Comparison of ENCODE assay signal across 8 cellular contexts in the genomic region with DNA sequence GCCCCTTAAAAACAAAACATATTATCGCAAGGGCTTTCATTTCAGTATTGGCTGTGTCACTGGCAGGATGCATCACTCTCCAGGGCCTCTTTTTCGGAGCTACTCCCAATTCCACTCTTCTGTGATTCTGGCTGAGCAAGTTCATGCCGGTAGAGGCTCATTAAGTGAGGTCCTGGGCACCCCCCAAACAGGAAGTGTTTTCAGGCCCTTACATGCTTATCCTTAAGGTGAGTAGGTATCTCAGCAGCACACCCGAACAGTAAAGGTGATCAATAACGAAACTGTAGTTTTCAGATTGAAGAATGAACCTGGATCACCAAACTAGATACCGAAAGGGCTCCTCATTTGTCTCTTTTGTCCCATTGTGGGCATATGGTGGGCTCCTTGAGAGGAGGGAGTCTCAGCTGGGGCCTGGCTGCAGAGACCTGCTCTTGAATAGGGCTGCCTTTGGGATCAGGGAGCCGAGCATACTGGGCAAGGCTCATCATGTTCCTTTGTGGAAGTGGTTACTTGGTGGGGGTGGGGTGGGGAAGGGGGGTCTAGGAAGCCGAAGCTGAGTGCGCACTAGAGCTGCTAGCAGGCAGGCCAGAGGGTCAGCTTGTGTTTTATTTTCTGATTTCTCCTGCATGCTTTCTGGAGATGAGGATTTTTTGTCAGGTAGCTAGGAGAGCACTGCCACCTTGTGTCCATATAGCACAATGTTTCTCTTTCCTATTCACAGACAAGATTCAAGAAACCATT.
DNase-seq lines count a peak whose midpoint lies in the region; ATAC-seq, FAIRE-seq and TF ChIP-seq lines count a peak whose summit lies in the region.

No MANE protein-coding gene starts in this region.

- peaks cover 8% of the 10 kb centered on the region for H3K4me1 ChIP-seq in CD4-positive, CD25-positive, alpha-beta regulatory T cell (ENCODE audit: control insufficient read depth, insufficient read depth, low read length, poor library complexity, severe bottlenecking)
- peaks cover 3% of the 10 kb centered on the region for H3K4me1 ChIP-seq in RWPE2 (ENCODE audit: insufficient read depth, poor library complexity, severe bottlenecking)
- peaks cover 34% of the 10 kb centered on the region for H3K4me1 ChIP-seq in GM12878 (ENCODE audit: control insufficient read depth, insufficient read depth, low read length)
- peaks cover 0 to 9% (median 5%) of the 10 kb centered on the region in 4 donors for H3K4me1 ChIP-seq in sigmoid colon

- H3K9ac ChIP-seq in GM12878 (ENCODE audit: control insufficient read depth, insufficient read depth, low read length): peak overlapping the region; percentile 51; the same call in 1 of the 2 replicates

- BruUV-seq in GM12878 (replicated peaks; lab: Mats Ljungman, UMichigan): no TSS peak

- H3K9me3 Mint-ChIP-seq in CD4-positive, CD25-positive, alpha-beta regulatory T cell: peaks cover 0 to 2% (median 0%) of the 10 kb centered on the region in 7 donors

- no peaks in the 10 kb centered on the region for H3K27me3 Mint-ChIP-seq in CD4-positive, CD25-positive, alpha-beta regulatory T cell

- no peak for TF ChIP-seq EP300 in GM12878 (IDR thresholded peaks at IDR 0.05; ENCODE audit: borderline replicate concordance in 1 of 2, control insufficient read depth in 1 of 2, low read depth in 2 of 2, low read length in 2 of 2)
- TF ChIP-seq EP300 in sigmoid colon (IDR thresholded peaks at IDR 0.05): no peak

- POLR2A ChIA-PET in GM12878 (lab: Charles Lee): interaction anchor here (1.1 to 2.9 kb wide), 7 partner anchors 24 to 78 kb away, joined by 3 to 30 read pairs (median 5); a partner anchor contains a TSS

- peak; percentile 71 for ATAC-seq in CD4-positive, CD25-positive, alpha-beta regulatory T cell (ENCODE audit: low read depth in 2 of 2)
- ATAC-seq in GM19035 (IDR thresholded peaks at IDR 0.05; ENCODE audit: unreplicated experiment) (peak; percentile 56), RWPE2 (ENCODE audit: low read depth) (peak; percentile 70), GM12878 (peak; percentile 79), GM21528 (IDR thresholded peaks at IDR 0.05; ENCODE audit: low FRiP score, unreplicated experiment) (no peak)

- no peak for TF ChIP-seq POLR2A in GM12878 (IDR thresholded peaks at IDR 0.05; ENCODE audit: low read depth, low read length)
- TF ChIP-seq POLR2A in sigmoid colon (IDR thresholded peaks at IDR 0.05): no peak

- H3K27ac Mint-ChIP-seq in CD4-positive, CD25-positive, alpha-beta regulatory T cell: peak overlapping the region; percentile 39 to 84 (median 77)

- SMC1A ChIA-PET in GM12878 (lab: Charles Lee; ENCODE audit: uncharacterized antibody, unreplicated experiment): interaction anchor here (0.8 to 11.1 kb wide), 25 partner anchors 10 to 451 kb away, joined by 3 to 229 read pairs (median 5); a partner anchor contains a TSS

- TF ChIP-seq RAD21 in GM12878 (IDR thresholded peaks at IDR 0.05; ENCODE audit: insufficient read depth, low read depth, low read length): peak; percentile 93

- DNase-seq in CD4-positive, CD25-positive, alpha-beta regulatory T cell: peak; percentile 21 to 77 (median 70)
- DNase-seq in MG63 (peak; percentile 9), RWPE2 (ENCODE audit: low spot score) (no peak), GM12878 (ENCODE audit: low read depth, low spot score) (peak; percentile 61), hepatic stellate cell (ENCODE audit: low spot score) (peak; percentile 72), sigmoid colon (no peak)

- no peaks in the 10 kb centered on the region for H3K27me3 ChIP-seq in CD4-positive, CD25-positive, alpha-beta regulatory T cell (ENCODE audit: control insufficient read depth, insufficient read depth, low read length)
- no peaks in the 10 kb centered on the region for H3K27me3 ChIP-seq in MG63
- no peaks in the 10 kb centered on the region for H3K27me3 ChIP-seq in RWPE2 (ENCODE audit: insufficient read depth, poor library complexity, severe bottlenecking)
- H3K27me3 ChIP-seq in GM12878 (replicated peaks in 1 of 2; ENCODE audit: control insufficient read depth in 2 of 2, insufficient read depth in 2 of 2, low read length in 1 of 2): no peaks in the 10 kb centered on the region
- no peaks in the 10 kb centered on the region for H3K27me3 ChIP-seq in sigmoid colon

- H4K20me1 ChIP-seq in GM12878 (ENCODE audit: control insufficient read depth, insufficient read depth): no peaks in the 10 kb centered on the region

- H2AFZ ChIP-seq in GM12878 (ENCODE audit: control insufficient read depth, low read depth, low read length): peak overlapping the region; percentile 4

- RAD21 ChIA-PET in GM12878 (lab: Charles Lee; ENCODE audit: unreplicated experiment): interaction anchor here (0.6 to 6.1 kb wide), 16 partner anchors 8 to 261 kb away, joined by 3 to 345 read pairs (median 9); a partner anchor contains a TSS

- H3K36me3 Mint-ChIP-seq in CD4-positive, CD25-positive, alpha-beta regulatory T cell: peaks cover 17% of the 10 kb centered on the region

- no peak overlapping the region for H3K4me3 Mint-ChIP-seq in CD4-positive, CD25-positive, alpha-beta regulatory T cell

- TF ChIP-seq CTCF in RWPE2 (IDR thresholded peaks at IDR 0.05; ENCODE audit: poor library complexity, severe bottlenecking): peak; percentile 92
- TF ChIP-seq CTCF in GM12878 (IDR thresholded peaks at IDR 0.05 in 2 of 3, conservative IDR thresholded peaks at IDR 0.05 in 1 of 3; ENCODE audit: control insufficient read depth in 2 of 3, extremely low read depth in 1 of 3, insufficient read depth in 1 of 3, low read depth in 3 of 3, low read length in 3 of 3): peak; percentile 67 to 82 (median 80)
- TF ChIP-seq CTCF in sigmoid colon (IDR thresholded peaks at IDR 0.05): peak; percentile 25 to 84 (median 74)

- H3K9me3 ChIP-seq in CD4-positive, CD25-positive, alpha-beta regulatory T cell (ENCODE audit: control insufficient read depth in 2 of 2, low read length in 2 of 2): no peaks in the 10 kb centered on the region
- no peaks in the 10 kb centered on the region for H3K9me3 ChIP-seq in MG63
- H3K9me3 ChIP-seq in RWPE2 (ENCODE audit: severe bottlenecking): no peaks in the 10 kb centered on the region
- H3K9me3 ChIP-seq in GM12878 (replicated peaks; ENCODE audit: control insufficient read depth, insufficient read depth, low read length): no peaks in the 10 kb centered on the region
- H3K9me3 ChIP-seq in sigmoid colon: no peaks in the 10 kb centered on the region

- peak overlapping the region; percentile 77 for H3K4me2 ChIP-seq in GM12878 (ENCODE audit: control insufficient read depth, insufficient read depth)

- no peak overlapping the region for H3K4me3 ChIP-seq in CD4-positive, CD25-positive, alpha-beta regulatory T cell (ENCODE audit: low read depth, low read length)
- H3K4me3 ChIP-seq in MG63: no peak overlapping the region
- H3K4me3 ChIP-seq in RWPE2 (ENCODE audit: severe bottlenecking): no peak overlapping the region
- peak overlapping the region; percentile 8; the same call in 1 of the 2 replicates for H3K4me3 ChIP-seq in GM12878
- no peak overlapping the region for H3K4me3 ChIP-seq in sigmoid colon

- CTCF ChIA-PET in GM12878 (lab: Yijun Ruan, JAX): interaction anchor here (0.6 to 6.7 kb wide), 31 partner anchors 10 to 1760 kb away, joined by 3 to 386 read pairs (median 5); a partner anchor contains a TSS

- H3K4me1 Mint-ChIP-seq in CD4-positive, CD25-positive, alpha-beta regulatory T cell: peaks cover 0 to 8% (median 7%) of the 10 kb centered on the region in 4 donors

- H3K79me2 ChIP-seq in GM12878 (ENCODE audit: control insufficient read depth, insufficient read depth, low read length): no peaks in the 10 kb centered on the region

- WGBS in GM12878 (ENCODE audit: insufficient coverage, insufficient replicate concordance, low lambda C conversion rate, missing lambda C conversion rate): 11% methylated on average over 9 of the region's 9 CpGs
- 33 to 58% methylated on average over 9 of the region's 9 CpGs for WGBS in sigmoid colon, 2 donors

- peak overlapping the region; percentile 38 for H3K27ac ChIP-seq in CD4-positive, CD25-positive, alpha-beta regulatory T cell (ENCODE audit: insufficient read depth, low read length, poor library complexity, severe bottlenecking)
- peak overlapping the region; percentile 61 for H3K27ac ChIP-seq in RWPE2 (ENCODE audit: poor library complexity, severe bottlenecking)
- peak overlapping the region; percentile 16 for H3K27ac ChIP-seq in GM12878 (ENCODE audit: control insufficient read depth, insufficient read depth)
- H3K27ac ChIP-seq in sigmoid colon: peak overlapping the region; percentile 59 to 74 (median 60)

- intact Hi-C loops in GM12878 (cut with micrococcal nuclease; ENCODE audit: unreplicated experiment) (loop anchor here (1.0 to 2.0 kb wide), 2 partner anchors 19 to 66 kb away; no protein-coding TSS in a partner anchor), sigmoid colon (cut with DNase I) (loop anchor here (1.0 kb wide), 1 partner anchor 66 kb away; no protein-coding TSS in a partner anchor)

- peak; percentile 75 for FAIRE-seq in GM12878 (lab: Jason Lieb, UNC)

- in situ Hi-C loops in GM12878 (cut with MboI): no loop called here

- H3K36me3 ChIP-seq in CD4-positive, CD25-positive, alpha-beta regulatory T cell (ENCODE audit: control insufficient read depth, insufficient read depth, low read length): peaks cover 49% of the 10 kb centered on the region
- H3K36me3 ChIP-seq in MG63: peaks cover 5% of the 10 kb centered on the region
- H3K36me3 ChIP-seq in RWPE2 (ENCODE audit: low read depth): peaks cover 21% of the 10 kb centered on the region
- peaks cover 4 to 12% of the 10 kb centered on the region in 2 experiments; a peak in 3 of 4 replicates for H3K36me3 ChIP-seq in GM12878 (ENCODE audit: control insufficient read depth in 2 of 2, insufficient read depth in 2 of 2, low read length in 1 of 2)
- H3K36me3 ChIP-seq in sigmoid colon: peaks cover 2 to 78% (median 33%) of the 10 kb centered on the region in 4 donors

TF ChIP-seq in GM12878, 131 proteins besides CTCF, POLR2A, EP300 and RAD21 (continues in another document):
- peak; percentile 9; the same call in 1 of the 2 replicates for TF ChIP-seq IRF4 (IDR thresholded peaks at IDR 0.05; ENCODE audit: low read depth, low read length)

Comparison
In these comparisons a context has a peak if more than half of its experiments do, and no peak if none do; other contexts are left out.
1. DNase-seq: peak in CD4-positive, CD25-positive, alpha-beta regulatory T cell (3 of 3), MG63 (single experiment), GM12878 (single experiment) and hepatic stellate cell (single experiment); none in RWPE2 (single experiment) and sigmoid colon (single experiment).
2. Peak in every context shown above with its lines, with median percentiles within 50 percentile points of each other: H3K27ac ChIP-seq and CTCF ChIP-seq.